In the genomic region with DNA sequence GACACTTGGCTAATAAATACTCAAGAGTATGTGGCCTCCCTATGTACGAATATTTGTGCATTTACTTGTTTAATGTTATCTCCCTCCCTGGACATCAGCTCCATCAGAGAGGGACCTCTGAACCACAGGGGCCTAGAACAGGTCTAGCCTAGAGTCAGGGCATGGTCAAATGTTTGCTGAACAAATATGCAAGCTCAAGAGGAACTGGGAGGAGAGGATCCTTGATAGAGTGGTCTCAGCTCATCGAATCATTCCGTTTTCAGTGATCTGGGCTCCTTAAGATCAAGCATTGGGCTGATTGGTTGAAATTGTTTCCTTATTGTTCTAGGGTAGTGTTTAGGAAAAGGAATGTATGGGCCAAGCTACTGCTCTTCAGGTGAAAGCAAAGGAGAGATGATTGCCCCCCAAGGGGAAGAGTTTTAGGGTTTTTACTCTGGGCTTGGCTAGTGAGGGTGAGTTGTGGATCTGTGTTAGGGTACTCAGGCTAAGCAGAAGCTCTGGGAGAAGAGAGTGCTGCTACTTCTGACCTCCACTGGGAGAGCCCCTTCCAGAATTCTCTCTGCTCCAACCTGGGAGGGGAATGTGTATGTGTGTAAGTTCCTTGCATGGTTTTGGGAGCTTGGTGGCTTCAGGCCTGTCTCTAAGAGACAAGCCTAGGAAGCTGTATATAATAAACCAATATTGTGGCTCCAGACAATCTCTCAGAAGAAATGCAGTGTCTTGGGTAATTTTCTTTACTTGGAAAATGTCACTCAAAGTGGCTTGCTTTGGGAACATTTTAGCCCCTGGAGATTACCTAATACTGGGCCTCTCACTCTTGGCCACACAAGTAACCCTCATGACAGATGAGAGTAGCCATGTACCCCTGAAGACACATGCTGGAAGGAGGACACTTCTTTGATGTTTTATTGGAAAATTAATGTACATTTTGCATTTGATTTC, we compare ENCODE assay signal across 10 cellular contexts.
DNase-seq lines count a peak whose midpoint lies in the region; ATAC-seq, FAIRE-seq and TF ChIP-seq lines count a peak whose summit lies in the region.
"Had no signal": no experiment of that assay in that cellular context is flagged by ENCODE, and none has a peak within 500 bp of the region (broad histone marks: within the 10 kb centered on the region; RNA-seq: fewer than 3 reads in every experiment).

No MANE protein-coding gene starts in this region.

- H3K4me3 Mint-ChIP-seq in progenitor cell of endocrine pancreas (ENCODE audit: low read depth) = no peak overlapping the region
- H3K4me3 Mint-ChIP-seq: WTC11 had no signal

- 56 to 64% methylated on average over 3 of the region's 3 CpGs for WGBS in pancreas, 2 donors

- peaks cover 1% of the 10 kb centered on the region for H3K4me1 Mint-ChIP-seq in progenitor cell of endocrine pancreas (ENCODE audit: low read depth)
- H3K4me1 Mint-ChIP-seq: WTC11 had no signal

- no peak for FAIRE-seq in pancreas (lab: Jason Lieb, UNC)

- no peaks in the 10 kb centered on the region for H3K9me3 ChIP-seq in pancreas

- peaks cover 21% of the 10 kb centered on the region for H3K27me3 Mint-ChIP-seq in progenitor cell of endocrine pancreas

- no peaks in the 10 kb centered on the region for H3K27me3 ChIP-seq in pancreas

- H3K36me3 ChIP-seq in pancreas = no peaks in the 10 kb centered on the region

- ATAC-seq in GM19023 (IDR thresholded peaks at IDR 0.05; ENCODE audit: unreplicated experiment) (peak; percentile 16), GM21723 (IDR thresholded peaks at IDR 0.05; ENCODE audit: unreplicated experiment) (peak; percentile 35), HG03280 (IDR thresholded peaks at IDR 0.05; ENCODE audit: unreplicated experiment) (peak; percentile 17), esophagus mucosa (peak; percentile 16), pancreas (no peak)
- ATAC-seq: WTC11 had no signal

- no peak for DNase-seq in progenitor cell of endocrine pancreas (ENCODE audit: low spot score, unreplicated experiment)
- no peak for DNase-seq in pancreas
- DNase-seq in NOMO-1 treated with DMSO at 0.1 percent for 48 hours (lab: John Stamatoyannopoulos, UW; ENCODE audit: unreplicated experiment) = no peak
- no peak for DNase-seq in NCI-H2227 treated with DMSO at 0.1 percent for 48 hours (lab: John Stamatoyannopoulos, UW)
- DNase-seq: aorta had no signal

- H3K27ac Mint-ChIP-seq in progenitor cell of endocrine pancreas = no peak overlapping the region
- H3K27ac Mint-ChIP-seq: WTC11 had no signal

- no peak overlapping the region for H3K27ac ChIP-seq in pancreas

- H3K4me1 ChIP-seq in pancreas = no peaks in the 10 kb centered on the region

- H3K4me3 ChIP-seq in pancreas = no peak overlapping the region

- peaks cover 3% of the 10 kb centered on the region for H3K36me3 Mint-ChIP-seq in progenitor cell of endocrine pancreas (ENCODE audit: insufficient read depth)

- peaks cover 8% of the 10 kb centered on the region for H3K9me3 Mint-ChIP-seq in progenitor cell of endocrine pancreas (ENCODE audit: low read depth)

- no peak for TF ChIP-seq CTCF in progenitor cell of endocrine pancreas (IDR thresholded peaks at IDR 0.05; ENCODE audit: unreplicated experiment)
- TF ChIP-seq CTCF in pancreas (IDR thresholded peaks at IDR 0.05) = no peak

- intact Hi-C loops in pancreas (cut with DNase I) = no loop called here

Comparison
In these comparisons a context has a peak if more than half of its experiments do, and no peak if none do; other contexts are left out.
1. ATAC-seq: peak in GM19023 (single experiment), GM21723 (single experiment), HG03280 (single experiment) and esophagus mucosa (single experiment); none in pancreas (0 of 4).